In genomic region chr11:77181799-77182541, GRCh38 we compare ENCODE assay signal across 24 cellular contexts. TPM values are rescaled to one million over a fixed set of nuclear protein-coding genes. Genes with fewer than 3 reads are reported as not detected.
DNase-seq lines count a peak whose midpoint lies in the region; ATAC-seq, FAIRE-seq and TF ChIP-seq lines count a peak whose summit lies in the region.
"Had no signal": no experiment of that assay in that cellular context is flagged by ENCODE, and none has a peak within 500 bp of the region (broad histone marks: within the 10 kb centered on the region; RNA-seq: fewer than 3 reads in every experiment).

No MANE protein-coding gene starts in this region.

- H2BK12ac ChIP-seq in neuronal stem cell (ENCODE audit: low read length) = no peak overlapping the region

- no peak for ATAC-seq in Right ventricle myocardium inferior
- no peak for ATAC-seq in heart right ventricle
- ATAC-seq in IMR-90 (ENCODE audit: low read depth) = no peak
- ATAC-seq in GM18861 (IDR thresholded peaks at IDR 0.05; ENCODE audit: unreplicated experiment) = no peak
- ATAC-seq in GM19397 (IDR thresholded peaks at IDR 0.05; ENCODE audit: unreplicated experiment) = no peak
- no peak for ATAC-seq in stimulated activated memory B cell treated with anti-CD40 and anti-IgM and Interleukin-4, amounts not matched to agents 10 μg/mL and 1 μg/mL and 100 μg/mL, for 72 hours
- ATAC-seq: CD8-positive, alpha-beta T cell had no signal

- no peak overlapping the region for H3K4me3 Mint-ChIP-seq in stimulated activated memory B cell treated with anti-CD40 and anti-IgM and Interleukin-4, amounts not matched to agents 10 μg/mL and 1 μg/mL and 100 μg/mL, for 72 hours
- H3K4me3 Mint-ChIP-seq: B cell; CD4-positive, CD25-positive, alpha-beta regulatory T cell; CD8-positive, alpha-beta T cell; HFFc6 had no signal

- H2BK120ac ChIP-seq in IMR-90 (ENCODE audit: low read depth, low read length) (no peak overlapping the region), neuronal stem cell (ENCODE audit: low read depth, low read length) (no peak overlapping the region)

- dilution Hi-C loops in IMR-90 (cut with HindIII; ENCODE audit: low sequenced_read_pairs, unreplicated experiment) = no loop called here

- no TSS peak for BruUV-seq in IMR-90 (replicated peaks; lab: Mats Ljungman, UMichigan)

- H3K4me1 ChIP-seq in heart right ventricle (peaks cover 0 to 5% (median 0%) of the 10 kb centered on the region in 9 donors), IMR-90 (ENCODE audit: control insufficient read depth, insufficient read depth, low read length) (no peaks in the 10 kb centered on the region), kidney (ENCODE audit: control insufficient read depth in 1 of 2, insufficient read depth in 1 of 2, low read depth in 1 of 2, low read length in 2 of 2) (peaks cover 0 to 4% of the 10 kb centered on the region in 2 donors), neuronal stem cell (ENCODE audit: control insufficient read depth in 2 of 2, insufficient read depth in 1 of 2, low read depth in 1 of 2, low read length in 2 of 2) (no peaks in the 10 kb centered on the region)
- H3K4me1 ChIP-seq: Caco-2, HAP-1 had no signal

- CTCF ChIA-PET in IMR-90 (lab: Yijun Ruan, JAX) = interaction anchor here (1.8 kb wide), 1 partner anchor 54 kb away, joined by 9 read pairs; the partner anchor contains the start of gene MYO7A

- FAIRE-seq in kidney (lab: Jason Lieb, UNC) = no peak
- FAIRE-seq: A204.1, G401.6, H54 had no signal

- H2AK5ac ChIP-seq in IMR-90 (ENCODE audit: low read depth, low read length) (no peak overlapping the region), neuronal stem cell (ENCODE audit: low read depth, low read length) (peak overlapping the region; percentile 81)

- no peak overlapping the region for H3K56ac ChIP-seq in IMR-90 (ENCODE audit: extremely low read depth, insufficient read depth, low read length)

- no peak overlapping the region for H3K4me2 ChIP-seq in IMR-90 (ENCODE audit: low read depth, low read length)
- no peak overlapping the region for H3K4me2 ChIP-seq in neuronal stem cell (ENCODE audit: insufficient read depth, low read length, poor library complexity, severe bottlenecking)
- H3K4me2 ChIP-seq: BLaER1 had no signal

- 84 to 89% methylated on average over 22 of the region's 22 CpGs for WGBS in heart right ventricle, 2 donors
- 80% methylated on average over 1 of the region's 22 CpGs; no CpG with 5 or more reads in 1 of the 2 experiments for WGBS in IMR-90 (ENCODE audit: extremely low coverage in 2 of 2, insufficient read length in 1 of 2), 2 experiments
- WGBS in neuronal stem cell (ENCODE audit: extremely low coverage in 2 of 2, insufficient read length in 2 of 2, insufficient replicate concordance in 1 of 2), 2 donors = no CpG with 5 or more reads among the region's 22 CpGs

- H3K4ac ChIP-seq in IMR-90 (ENCODE audit: low read depth, low read length) (no peak overlapping the region), neuronal stem cell (ENCODE audit: low read length) (no peak overlapping the region)

- H2AFZ ChIP-seq in IMR-90 (replicated peaks; ENCODE audit: low read length, poor library complexity) (no peak overlapping the region), neuronal stem cell (ENCODE audit: low read length) (no peak overlapping the region)

- no peak overlapping the region for H4K91ac ChIP-seq in IMR-90 (ENCODE audit: insufficient read depth, low read depth, low read length)
- H4K91ac ChIP-seq in neuronal stem cell (ENCODE audit: low read depth, low read length, poor library complexity) = no peak overlapping the region

- H3K36me3 ChIP-seq in heart right ventricle = peaks cover 0 to 23% (median 0%) of the 10 kb centered on the region in 9 donors
- no peaks in the 10 kb centered on the region for H3K36me3 ChIP-seq in IMR-90 (ENCODE audit: control insufficient read depth, insufficient read depth, low read length)
- H3K36me3 ChIP-seq in kidney (ENCODE audit: control insufficient read depth in 1 of 2, insufficient read depth in 2 of 2, low read length in 2 of 2) = no peaks in the 10 kb centered on the region
- no peaks in the 10 kb centered on the region for H3K36me3 ChIP-seq in neuronal stem cell (replicated peaks in 1 of 2; ENCODE audit: control insufficient read depth in 2 of 2, insufficient read depth in 2 of 2, low read length in 2 of 2)
- H3K36me3 ChIP-seq: BLaER1, HAP-1 had no signal

- H3K27me3 Mint-ChIP-seq in stimulated activated memory B cell treated with anti-CD40 and anti-IgM and Interleukin-4, amounts not matched to agents 10 μg/mL and 1 μg/mL and 100 μg/mL, for 72 hours = peaks cover 31% of the 10 kb centered on the region
- H3K27me3 Mint-ChIP-seq: B cell; CD4-positive, CD25-positive, alpha-beta regulatory T cell had no signal

- H3K14ac ChIP-seq in IMR-90 (replicated peaks; ENCODE audit: low read depth, low read length) = no peak overlapping the region
- no peak overlapping the region for H3K14ac ChIP-seq in neuronal stem cell (ENCODE audit: low read length)

- peak overlapping the region; percentile 61 for H2AK9ac ChIP-seq in IMR-90 (replicated peaks; ENCODE audit: low read depth, low read length, poor library complexity)

- DNase-seq in Right ventricle myocardium inferior (ENCODE audit: missing footprints) = peak; percentile 63
- DNase-seq in heart right ventricle = no peak
- DNase-seq in IMR-90 = no peak
- DNase-seq in kidney = peak; percentile 59
- no peak for DNase-seq in neuronal stem cell (ENCODE audit: low spot score)
- DNase-seq: Caco-2; CD4-positive, CD25-positive, alpha-beta regulatory T cell; CD8-positive, alpha-beta T cell; DMS153; DND-41; GOT3; HFFc6 had no signal

- no peak overlapping the region for H2BK20ac ChIP-seq in IMR-90 (ENCODE audit: low read depth, low read length)

- H3K9me3 ChIP-seq in heart right ventricle (no peaks in the 10 kb centered on the region), IMR-90 (ENCODE audit: control insufficient read depth, insufficient read depth, low read length) (no peaks in the 10 kb centered on the region), kidney (ENCODE audit: control insufficient read depth in 1 of 2, low read length in 2 of 2) (no peaks in the 10 kb centered on the region), neuronal stem cell (replicated peaks in 1 of 2; ENCODE audit: control insufficient read depth in 2 of 2, insufficient read depth in 1 of 2, low read depth in 1 of 2, low read length in 2 of 2) (no peaks in the 10 kb centered on the region)
- H3K9me3 ChIP-seq: BLaER1, Caco-2, HAP-1 had no signal

- H3K18ac ChIP-seq in IMR-90 (ENCODE audit: low read depth, low read length) (no peak overlapping the region), neuronal stem cell (ENCODE audit: low read length) (peak overlapping the region; percentile 28)

- H4K20me1 ChIP-seq in IMR-90 (ENCODE audit: insufficient read depth, low read length) = no peaks in the 10 kb centered on the region
- H4K20me1 ChIP-seq: BLaER1 had no signal

- H3K9me1 ChIP-seq in IMR-90 (ENCODE audit: insufficient read depth, low read length) = peaks cover 3% of the 10 kb centered on the region; the same call in 1 of the 2 replicates

- H3K23ac ChIP-seq in IMR-90 (ENCODE audit: low read depth, low read length) (no peak overlapping the region), neuronal stem cell (ENCODE audit: low read depth, low read length, poor library complexity) (no peak overlapping the region)

- no peak for TF ChIP-seq CTCF in heart right ventricle (IDR thresholded peaks at IDR 0.05)
- TF ChIP-seq CTCF in IMR-90 (conservative IDR thresholded peaks at IDR 0.05; ENCODE audit: low read depth, low read length) = no peak
- TF ChIP-seq CTCF in kidney (IDR thresholded peaks at IDR 0.05; ENCODE audit: borderline replicate concordance, extremely low read depth, insufficient read depth) = no peak

- H3K4me1 Mint-ChIP-seq in stimulated activated memory B cell treated with anti-CD40 and anti-IgM and Interleukin-4, amounts not matched to agents 10 μg/mL and 1 μg/mL and 100 μg/mL, for 72 hours = no peaks in the 10 kb centered on the region
- H3K4me1 Mint-ChIP-seq: B cell had no signal

- H2BK15ac ChIP-seq in IMR-90 (ENCODE audit: low read depth, low read length) = no peak overlapping the region
- no peak overlapping the region for H2BK15ac ChIP-seq in neuronal stem cell (ENCODE audit: low read length)

- H4K8ac ChIP-seq in IMR-90 (ENCODE audit: low read depth in 2 of 2, low read length in 2 of 2) = no peak overlapping the region
- no peak overlapping the region for H4K8ac ChIP-seq in neuronal stem cell (ENCODE audit: low read depth, low read length)

- intact Hi-C loops in Right ventricle myocardium inferior (cut with DNase I) (no loop called here), heart right ventricle (cut with DNase I) (loop anchor here in 3 of 10 donors (10.0 kb wide), 2 partner anchors 127 to 137 kb away; no protein-coding TSS in a partner anchor), IMR-90 (cut with micrococcal nuclease) (loop anchor here (10.0 kb wide), 1 partner anchor 257 kb away; no protein-coding TSS in a partner anchor), kidney (cut with DNase I) (no loop called here)

- TF ChIP-seq POLR2A in IMR-90 (IDR thresholded peaks at IDR 0.05; ENCODE audit: low read depth, low read length) = no peak

- H3K9me3 Mint-ChIP-seq in stimulated activated memory B cell treated with anti-CD40 and anti-IgM and Interleukin-4, amounts not matched to agents 10 μg/mL and 1 μg/mL and 100 μg/mL, for 72 hours = peaks cover 7% of the 10 kb centered on the region
- H3K9me3 Mint-ChIP-seq: CD8-positive, alpha-beta T cell; HFFc6 had no signal

- no peak overlapping the region for H3K27ac Mint-ChIP-seq in stimulated activated memory B cell treated with anti-CD40 and anti-IgM and Interleukin-4, amounts not matched to agents 10 μg/mL and 1 μg/mL and 100 μg/mL, for 72 hours
- H3K27ac Mint-ChIP-seq: B cell; CD4-positive, CD25-positive, alpha-beta regulatory T cell; CD8-positive, alpha-beta T cell; HFFc6 had no signal

- H3K9ac ChIP-seq in IMR-90 (ENCODE audit: low read depth, low read length) (no peak overlapping the region), kidney (ENCODE audit: low read length in 2 of 2) (no peak overlapping the region), neuronal stem cell (ENCODE audit: low read depth, low read length, poor library complexity) (no peak overlapping the region)
- H3K9ac ChIP-seq: BLaER1 had no signal

- in situ Hi-C loops in IMR-90 (cut with MboI; ENCODE audit: low sequenced_read_pairs) = loop anchor here (10.0 kb wide), 1 partner anchor 57 kb away; the partner anchor contains the start of gene MYO7A

- no peak overlapping the region for H4K5ac ChIP-seq in IMR-90 (ENCODE audit: low read depth, low read length)

- no peak overlapping the region for H3K27ac ChIP-seq in heart right ventricle
- no peak overlapping the region for H3K27ac ChIP-seq in IMR-90 (ENCODE audit: insufficient read depth, low read length)
- H3K27ac ChIP-seq in kidney (ENCODE audit: low read depth in 2 of 2, low read length in 2 of 2) = no peak overlapping the region
- H3K27ac ChIP-seq in neuronal stem cell (replicated peaks; ENCODE audit: low read length) = no peak overlapping the region
- H3K27ac ChIP-seq: 22Rv1, BLaER1, C4-2B had no signal

- no peaks in the 10 kb centered on the region for H3K27me3 ChIP-seq in heart right ventricle
- peaks cover 37% of the 10 kb centered on the region for H3K27me3 ChIP-seq in IMR-90 (ENCODE audit: control insufficient read depth, insufficient read depth, low read length)
- no peaks in the 10 kb centered on the region for H3K27me3 ChIP-seq in neuronal stem cell (ENCODE audit: control insufficient read depth in 3 of 3, insufficient read depth in 3 of 3, low read depth in 1 of 3, low read length in 3 of 3)
- H3K27me3 ChIP-seq: BLaER1 had no signal

- H2BK5ac ChIP-seq in IMR-90 (ENCODE audit: low read depth, low read length, poor library complexity, severe bottlenecking) (no peak overlapping the region), neuronal stem cell (ENCODE audit: low read length) (no peak overlapping the region)

- H3K4me3 ChIP-seq in heart right ventricle (no peak overlapping the region), IMR-90 (ENCODE audit: insufficient read depth, low read depth, low read length) (no peak overlapping the region), kidney (ENCODE audit: low read length in 2 of 2) (no peak overlapping the region), neuronal stem cell (ENCODE audit: low read length in 2 of 2) (no peak overlapping the region)
- H3K4me3 ChIP-seq: BLaER1, HAP-1 had no signal

- POLR2A ChIA-PET in IMR-90 (lab: Charles Lee; ENCODE audit: unreplicated experiment) = no interaction called here

- H3K79me1 ChIP-seq in IMR-90 (ENCODE audit: low read depth in 1 of 2, low read length in 2 of 2) (no peaks in the 10 kb centered on the region), neuronal stem cell (ENCODE audit: low read depth, low read length) (no peaks in the 10 kb centered on the region)

- H3K36me3 Mint-ChIP-seq in stimulated activated memory B cell treated with anti-CD40 and anti-IgM and Interleukin-4, amounts not matched to agents 10 μg/mL and 1 μg/mL and 100 μg/mL, for 72 hours = no peaks in the 10 kb centered on the region
- H3K36me3 Mint-ChIP-seq: CD4-positive, CD25-positive, alpha-beta regulatory T cell; CD8-positive, alpha-beta T cell had no signal

- TF ChIP-seq RAD21 in IMR-90 (IDR thresholded peaks at IDR 0.05; ENCODE audit: low read length) = no peak

RNA-seq across cellular contexts. Expression of gene MYO7A, which starts 53.9 kb away (rescaled TPM):
- 7.0 TPM for total RNA-seq in Right ventricle myocardium inferior
- total RNA-seq in heart right ventricle = 1 to 10 TPM in 9 of 10 donors, under 1 TPM in 1; 1.00 to 6.8 (median 2.8) TPM
- polyA plus RNA-seq in heart right ventricle = 1 to 10 TPM in 1 of 2 donors, under 1 TPM in 1; 0.91 to 5.0 TPM
- total RNA-seq in IMR-90 (2012; rRNA removed) = under 0.01 TPM in 1 of 2 replicates, not detected in the other
- 0.01 and 0.02 TPM in 2 replicates for polyA plus RNA-seq in IMR-90 (2012; rRNA removed)
- 0.02 and 0.05 TPM in 2 replicates for polyA plus RNA-seq in IMR-90 (2012; cell fraction: cytosol; rRNA removed)
- 0.23 and 0.24 TPM in 2 replicates for polyA plus RNA-seq in IMR-90 (2012; cell fraction: nucleus; rRNA removed; ENCODE audit: low replicate concordance)
- total RNA-seq in kidney = 10.7 TPM
- polyA plus RNA-seq in kidney (ENCODE audit: insufficient read depth, low read depth, low replicate concordance) = 6.1 TPM
- 0.71 TPM for polyA plus RNA-seq in neuronal stem cell (2013, experiment 1 of 2)
- polyA plus RNA-seq in neuronal stem cell (2013, experiment 2 of 2) = 0.60 TPM
- polyA plus RNA-seq: AG04450 had no signal

Comparison
In these comparisons a context has a peak if more than half of its experiments do, and no peak if none do; other contexts are left out.
1. DNase-seq: peak in Right ventricle myocardium inferior (single experiment) and kidney (single experiment); none in heart right ventricle (0 of 2), IMR-90 (single experiment) and neuronal stem cell (single experiment).